In the genomic region with DNA sequence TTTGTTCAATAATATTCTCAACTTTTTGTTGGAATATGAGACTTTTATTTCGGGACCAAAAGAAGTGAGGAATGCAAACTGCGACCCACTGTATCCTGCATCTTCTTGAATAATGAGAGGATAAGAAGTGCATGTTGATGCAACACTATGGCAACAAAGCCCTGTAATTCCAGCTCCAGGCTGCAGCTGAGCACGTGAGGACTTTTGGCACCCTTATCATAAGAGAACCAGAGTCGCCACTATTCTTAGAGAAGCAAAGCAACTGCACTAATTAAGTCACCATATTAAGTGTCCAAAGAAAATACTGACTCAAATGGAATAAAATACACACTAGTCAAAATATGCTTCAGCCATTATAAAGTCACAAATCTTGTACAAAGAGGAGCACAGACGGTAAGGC, we compare ENCODE assay signal across 20 cellular contexts.
DNase-seq lines count a peak whose midpoint lies in the region; ATAC-seq and TF ChIP-seq lines count a peak whose summit lies in the region.
"Had no signal": no experiment of that assay in that cellular context is flagged by ENCODE, and none has a peak within 500 bp of the region (broad histone marks: within the 10 kb centered on the region; RNA-seq: fewer than 3 reads in every experiment).

No MANE protein-coding gene starts in this region.

- ATAC-seq in Right ventricle myocardium superior (ENCODE audit: poor library complexity) (peak; percentile 90), GM19328 (IDR thresholded peaks at IDR 0.05; ENCODE audit: unreplicated experiment) (no peak)
- ATAC-seq: stimulated activated naive B cell treated with anti-CD40 and anti-IgM and Interleukin-4, amounts not matched to agents 10 μg/mL and 1 μg/mL and 100 μg/mL, for 72 hours had no signal

- H3K27me3 Mint-ChIP-seq in chondrocyte (ENCODE audit: low read depth) (no peaks in the 10 kb centered on the region), nephron (ENCODE audit: low read depth) (no peaks in the 10 kb centered on the region)
- H3K27me3 Mint-ChIP-seq: naive B cell; stimulated activated naive B cell treated with anti-CD40 and anti-IgM and Interleukin-4, amounts not matched to agents 10 μg/mL and 1 μg/mL and 100 μg/mL, for 72 hours had no signal

- DNase-seq in Ammon's horn (ENCODE audit: low spot score): peak; percentile 27
- DNase-seq in chondrocyte (ENCODE audit: low spot score): no peak
- DNase-seq in Right ventricle myocardium superior: no peak
- no peak for DNase-seq in NCI-H82 treated with DMSO at 0.1 percent for 48 hours (lab: John Stamatoyannopoulos, UW; ENCODE audit: unreplicated experiment)
- no peak for DNase-seq in activated naive CD4-positive, alpha-beta T cell treated with Interleukin-2 at 50 U/mL for 16 hours
- no peak for DNase-seq in iPS-NIHi7 (ENCODE audit: extremely low spot score)
- DNase-seq: activated CD8-positive, alpha-beta memory T cell treated with anti-CD3 and anti-CD28 coated beads, Interleukin-2, amount 50 U/mL, for 48 hours; activated effector memory CD4-positive, alpha-beta T cell treated with Interleukin-2 at 50 U/mL for 16 hours; caudate nucleus; GDM1; MV-4-11; naive B cell; NCI-H187 treated with DMSO at 0.1 percent for 48 hours; NK-92 treated with Interleukin-12 subunit alpha and Interleukin-12 subunit beta, amount 100 ng/mL, for 24 hours; SK-N-SH; stimulated activated naive B cell treated with anti-CD40 and anti-IgM and Interleukin-4, amounts not matched to agents 10 μg/mL and 1 μg/mL and 100 μg/mL, for 72 hours; WERI-Rb-1 had no signal

- TF ChIP-seq CTCF in chondrocyte (IDR thresholded peaks at IDR 0.05) (no peak), nephron (IDR thresholded peaks at IDR 0.05; ENCODE audit: unreplicated experiment in 3 of 3) (no peak)

- intact Hi-C loops in Right ventricle myocardium superior (cut with DNase I): no loop called here

- H3K9me3 Mint-ChIP-seq in chondrocyte (ENCODE audit: low read depth) (no peaks in the 10 kb centered on the region), nephron (no peaks in the 10 kb centered on the region)
- H3K9me3 Mint-ChIP-seq: naive B cell; stimulated activated naive B cell treated with anti-CD40 and anti-IgM and Interleukin-4, amounts not matched to agents 10 μg/mL and 1 μg/mL and 100 μg/mL, for 72 hours; T-helper 2 cell treated with Interferon-gamma antibody and Interleukin-4, amounts not matched to agents 5 μg/mL and 100 μg/mL, for 36 hours had no signal

- no peaks in the 10 kb centered on the region for H3K36me3 Mint-ChIP-seq in chondrocyte (ENCODE audit: low read depth)
- H3K36me3 Mint-ChIP-seq in nephron (ENCODE audit: low read depth): peaks cover 12% of the 10 kb centered on the region
- H3K36me3 Mint-ChIP-seq: naive B cell had no signal

- H3K4me3 Mint-ChIP-seq in chondrocyte (ENCODE audit: unreplicated experiment) (no peak overlapping the region), nephron (no peak overlapping the region)
- H3K4me3 Mint-ChIP-seq: naive B cell; stimulated activated naive B cell treated with anti-CD40 and anti-IgM and Interleukin-4, amounts not matched to agents 10 μg/mL and 1 μg/mL and 100 μg/mL, for 72 hours; T-helper 2 cell treated with Interferon-gamma antibody and Interleukin-4, amounts not matched to agents 5 μg/mL and 100 μg/mL, for 36 hours had no signal

- H3K4me1 Mint-ChIP-seq in chondrocyte (ENCODE audit: low read depth) (peaks cover 43% of the 10 kb centered on the region), nephron (peaks cover 20% of the 10 kb centered on the region)
- H3K4me1 Mint-ChIP-seq: naive B cell had no signal

- H3K27ac Mint-ChIP-seq in chondrocyte (ENCODE audit: unreplicated experiment) (peak overlapping the region; percentile 60), nephron (peak overlapping the region in 2 of 3 experiments; percentile 55 to 88)
- H3K27ac Mint-ChIP-seq: stimulated activated naive B cell treated with anti-CD40 and anti-IgM and Interleukin-4, amounts not matched to agents 10 μg/mL and 1 μg/mL and 100 μg/mL, for 72 hours; T-helper 2 cell treated with Interferon-gamma antibody and Interleukin-4, amounts not matched to agents 5 μg/mL and 100 μg/mL, for 36 hours had no signal
